Comparison of ENCODE assay signal across 11 cellular contexts in genomic region chr20:57400262-57400701, GRCh38. TPM values are rescaled to one million over a fixed set of nuclear protein-coding genes. Genes with fewer than 3 reads are reported as not detected.
DNase-seq lines count a peak whose midpoint lies in the region; ATAC-seq and TF ChIP-seq lines count a peak whose summit lies in the region.
"Had no signal": no experiment of that assay in that cellular context is flagged by ENCODE, and none has a peak within 500 bp of the region (broad histone marks: within the 10 kb centered on the region; RNA-seq: fewer than 3 reads in every experiment).

No MANE protein-coding gene starts in this region.

- no peak for ATAC-seq in CD4-positive, CD25-positive, alpha-beta regulatory T cell (ENCODE audit: low read depth in 2 of 2)
- ATAC-seq in GM23338 (peak; percentile 12; the same call in 1 of the 3 replicates), omental fat pad (ENCODE audit: low FRiP score) (no peak)

- peak overlapping the region; percentile 89 to 100 (median 100) for H3K27ac Mint-ChIP-seq in CD4-positive, CD25-positive, alpha-beta regulatory T cell
- peak overlapping the region; percentile 87; the same call in 1 of the 2 replicates for H3K27ac Mint-ChIP-seq in GM23338
- H3K27ac Mint-ChIP-seq in neural crest cell (ENCODE audit: unreplicated experiment) = peak overlapping the region; percentile 75
- H3K27ac Mint-ChIP-seq: progenitor cell of endocrine pancreas had no signal

- no peaks in the 10 kb centered on the region for H3K9me2 ChIP-seq in GM23338 (ENCODE audit: insufficient read depth)

- peaks cover 7% of the 10 kb centered on the region for H4K20me1 ChIP-seq in GM23338 (replicated peaks; ENCODE audit: insufficient read depth)

- peaks cover 100% of the 10 kb centered on the region for H3K4me1 ChIP-seq in CD4-positive, CD25-positive, alpha-beta regulatory T cell (ENCODE audit: control insufficient read depth, insufficient read depth, low read length, poor library complexity, severe bottlenecking)
- H3K4me1 ChIP-seq in GM23338 (ENCODE audit: insufficient read depth) = no peaks in the 10 kb centered on the region

- peaks cover 20% of the 10 kb centered on the region for H3K27me3 Mint-ChIP-seq in CD4-positive, CD25-positive, alpha-beta regulatory T cell
- H3K27me3 Mint-ChIP-seq in GM23338 (ENCODE audit: insufficient read depth, low read depth, poor library complexity) = peaks cover 7% of the 10 kb centered on the region
- H3K27me3 Mint-ChIP-seq in neural crest cell (ENCODE audit: low read depth) = no peaks in the 10 kb centered on the region
- H3K27me3 Mint-ChIP-seq: progenitor cell of endocrine pancreas had no signal

- H3K4me3 Mint-ChIP-seq in CD4-positive, CD25-positive, alpha-beta regulatory T cell = peak overlapping the region; percentile 77 to 99 (median 90)
- H3K4me3 Mint-ChIP-seq in GM23338 = no peak overlapping the region
- no peak overlapping the region for H3K4me3 Mint-ChIP-seq in neural crest cell

- peaks cover 4 to 98% (median 45%) of the 10 kb centered on the region in 4 donors for H3K4me1 Mint-ChIP-seq in CD4-positive, CD25-positive, alpha-beta regulatory T cell
- H3K4me1 Mint-ChIP-seq in GM23338 (peaks cover 10% of the 10 kb centered on the region), neural crest cell (peaks cover 29% of the 10 kb centered on the region)

- peaks cover 62% of the 10 kb centered on the region for H3K36me3 Mint-ChIP-seq in CD4-positive, CD25-positive, alpha-beta regulatory T cell
- H3K36me3 Mint-ChIP-seq in GM23338 (ENCODE audit: low read depth) (peaks cover 55% of the 10 kb centered on the region), neural crest cell (ENCODE audit: low read depth) (peaks cover 3% of the 10 kb centered on the region)

- peaks cover 70% of the 10 kb centered on the region for H3K79me2 ChIP-seq in GM23338 (replicated peaks; ENCODE audit: insufficient read depth)

- H2AFZ ChIP-seq in GM23338 = no peak overlapping the region

- peak overlapping the region; percentile 82 for H3K4me3 ChIP-seq in CD4-positive, CD25-positive, alpha-beta regulatory T cell (ENCODE audit: low read depth, low read length)
- H3K4me3 ChIP-seq in GM23338 (no peak overlapping the region), brain microvascular endothelial cell (ENCODE audit: low read depth, low read length) (no peak overlapping the region)

- peak; percentile 29 to 41; a peak in 3 of 4 replicates for TF ChIP-seq CTCF in GM23338 (conservative IDR thresholded peaks at IDR 0.05; ENCODE audit: low read depth in 2 of 2)
- peak; percentile 23 for TF ChIP-seq CTCF in brain microvascular endothelial cell (IDR thresholded peaks at IDR 0.05; ENCODE audit: low read depth, low read length, missing control alignments)
- TF ChIP-seq CTCF in neural crest cell (conservative IDR thresholded peaks at IDR 0.05) = no peak
- no peak for TF ChIP-seq CTCF in omental fat pad (IDR thresholded peaks at IDR 0.05)

- H3K27me3 ChIP-seq in CD4-positive, CD25-positive, alpha-beta regulatory T cell (ENCODE audit: control insufficient read depth, insufficient read depth, low read length) = no peaks in the 10 kb centered on the region
- no peaks in the 10 kb centered on the region for H3K27me3 ChIP-seq in GM23338 (ENCODE audit: insufficient read depth)
- H3K27me3 ChIP-seq in brain microvascular endothelial cell (replicated peaks) = no peaks in the 10 kb centered on the region

- H3K27ac ChIP-seq in CD4-positive, CD25-positive, alpha-beta regulatory T cell (ENCODE audit: insufficient read depth, low read length, poor library complexity, severe bottlenecking) = peak overlapping the region; percentile 94
- H3K27ac ChIP-seq in GM23338 (ENCODE audit: low read depth) = 0 out of 2 replicates have a peak overlapping the region, but pooled peaks have one; percentile 50
- H3K27ac ChIP-seq in brain microvascular endothelial cell = no peak overlapping the region

- in situ Hi-C loops in brain microvascular endothelial cell (cut with HindIII; ENCODE audit: low pct_ligation_motif_present, low sequenced_read_pairs) = no loop called here

- no peaks in the 10 kb centered on the region for H3K9me3 ChIP-seq in CD4-positive, CD25-positive, alpha-beta regulatory T cell (ENCODE audit: control insufficient read depth in 2 of 2, low read length in 2 of 2)

- no peaks in the 10 kb centered on the region for H3F3A ChIP-seq in GM23338 (replicated peaks; ENCODE audit: low read depth)

- H3K9me3 Mint-ChIP-seq in CD4-positive, CD25-positive, alpha-beta regulatory T cell = peaks cover 0 to 5% (median 0%) of the 10 kb centered on the region in 7 donors
- no peaks in the 10 kb centered on the region for H3K9me3 Mint-ChIP-seq in GM23338
- no peaks in the 10 kb centered on the region for H3K9me3 Mint-ChIP-seq in neural crest cell

- peak in 1 of 3 donors; percentile 51 for DNase-seq in CD4-positive, CD25-positive, alpha-beta regulatory T cell
- no peak for DNase-seq in GM23338 (ENCODE audit: low spot score)
- DNase-seq in brain microvascular endothelial cell = no peak
- no peak for DNase-seq in neural crest cell (ENCODE audit: low read depth, low spot score)
- DNase-seq in DMS114 treated with DMSO at 0.1 percent for 48 hours (lab: John Stamatoyannopoulos, UW; ENCODE audit: unreplicated experiment) = no peak
- DNase-seq in NCI-H1092 (lab: John Stamatoyannopoulos, UW) = no peak
- DNase-seq in omental fat pad (ENCODE audit: low spot score) = no peak
- DNase-seq in NCI-H510A (lab: John Stamatoyannopoulos, UW) = no peak
- DNase-seq: DMS153, NCI-H510A treated with DMSO at 0.1 percent for 48 hours had no signal

- no peak overlapping the region for H3K4me2 ChIP-seq in GM23338

- H3K36me3 ChIP-seq in CD4-positive, CD25-positive, alpha-beta regulatory T cell (ENCODE audit: control insufficient read depth, insufficient read depth, low read length) = peaks cover 78% of the 10 kb centered on the region
- H3K36me3 ChIP-seq in GM23338 (ENCODE audit: insufficient read depth) (0 out of 2 replicates have a peak, but pooled peaks cover 6% of the 10 kb centered on the region), brain microvascular endothelial cell (replicated peaks) (no peaks in the 10 kb centered on the region)

TF ChIP-seq in GM23338, 12 proteins besides CTCF, POLR2A, EP300 and RAD21:
- no peak for TF ChIP-seq ETS1 (IDR thresholded peaks at IDR 0.05)

RNA-seq across cellular contexts. Expression of gene RBM38, which starts 9.1 kb away (rescaled TPM):
- 322 TPM for total RNA-seq in CD4-positive, CD25-positive, alpha-beta regulatory T cell
- 100 to 1,000 TPM in 2 of 4 donors, 10 to 100 TPM in 2; 71.9 to 163 (median 102) TPM for polyA plus RNA-seq in CD4-positive, CD25-positive, alpha-beta regulatory T cell
- total RNA-seq in GM23338 (2014; rRNA removed; shearing (Covaris generic)) = 77.6 and 80.5 TPM in 2 replicates
- 22.9 and 32.6 TPM in 2 replicates for polyA plus RNA-seq in GM23338 (2016; fragmentation: Nextera tagmentation; extraction: Ambion mirVana)
- total RNA-seq in neural crest cell (33.3 and 33.4 TPM in 2 replicates), omental fat pad (10 to 100 TPM in 3 of 4 donors, 1 to 10 TPM in 1; 4.6 to 18.0 (median 10.6) TPM)

RNA-seq across cellular contexts. Expression of gene RAE1, which starts 49.2 kb away (rescaled TPM):
- total RNA-seq in CD4-positive, CD25-positive, alpha-beta regulatory T cell = 33.0 TPM
- polyA plus RNA-seq in CD4-positive, CD25-positive, alpha-beta regulatory T cell = 10 to 100 TPM; 34.5 to 52.1 (median 42.8) TPM
- total RNA-seq in GM23338 (2014; rRNA removed; shearing (Covaris generic)) = 43.3 and 59.7 TPM in 2 replicates
- 33.0 and 35.4 TPM in 2 replicates for polyA plus RNA-seq in GM23338 (2016; fragmentation: Nextera tagmentation; extraction: Ambion mirVana)
- total RNA-seq in neural crest cell (54.7 and 57.0 TPM in 2 replicates), omental fat pad (10 to 100 TPM; 13.9 to 32.9 (median 17.2) TPM)

Comparison
In these comparisons a context has a peak if more than half of its experiments do, and no peak if none do; other contexts are left out.
1. H3K4me3 Mint-ChIP-seq: peak in CD4-positive, CD25-positive, alpha-beta regulatory T cell (4 of 4); none in GM23338 (single experiment) and neural crest cell (single experiment).
2. CTCF ChIP-seq: peak in GM23338 (2 of 2) and brain microvascular endothelial cell (single experiment); none in neural crest cell (single experiment) and omental fat pad (0 of 3).
3. Peak in every context shown above with its lines, with median percentiles within 50 percentile points of each other: H3K27ac Mint-ChIP-seq.